Comparison of ENCODE assay signal across 25 cellular contexts in the genomic region with DNA sequence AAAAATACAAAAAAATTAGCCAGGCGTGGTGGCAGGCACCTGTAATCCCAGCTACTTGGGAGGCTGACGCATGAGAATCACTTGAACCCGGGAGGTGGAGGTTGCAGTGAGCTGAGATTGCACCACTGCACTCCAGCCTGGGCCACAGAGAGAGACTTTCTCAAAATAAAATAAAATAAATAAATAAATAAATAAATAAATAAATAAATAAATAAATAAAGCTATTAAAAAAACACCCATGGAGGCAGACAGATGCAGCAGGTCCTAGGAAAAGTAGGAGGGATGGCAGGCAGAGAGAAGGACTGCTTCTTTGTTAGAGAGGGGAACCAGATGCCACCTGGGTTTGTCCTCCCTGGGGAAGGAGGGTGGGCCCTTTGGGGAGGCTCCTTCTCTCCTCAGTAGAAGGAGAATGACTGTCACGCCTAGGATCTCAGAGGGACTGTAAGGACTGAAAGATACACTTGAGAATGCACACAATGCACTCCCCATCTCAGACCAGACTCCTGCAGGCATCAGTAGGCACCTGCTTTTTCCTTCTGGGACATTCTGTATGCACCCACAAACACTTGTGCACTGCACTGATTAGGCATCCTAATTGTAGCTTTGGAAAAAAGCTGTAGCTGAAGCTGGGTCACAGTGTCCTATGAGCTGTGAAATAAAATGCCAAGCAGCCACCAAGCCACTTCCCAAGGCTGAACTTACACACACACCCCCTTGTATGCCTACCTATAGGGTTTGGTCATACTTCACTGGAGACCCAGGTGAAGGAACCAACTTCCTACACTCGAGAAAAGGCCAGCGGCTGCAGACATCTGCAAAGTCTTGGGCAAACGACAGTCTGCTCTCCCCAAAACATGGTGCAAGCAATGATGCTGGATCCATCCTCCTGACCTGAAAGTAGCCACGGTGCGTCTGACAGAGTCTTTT. TPM values are rescaled to one million over a fixed set of nuclear protein-coding genes. Genes with fewer than 3 reads are reported as not detected.
A peak's percentile ranks its signal among the peaks of the same experiment; 100 is the strongest.
DNase-seq lines count a peak whose midpoint lies in the region; ATAC-seq and TF ChIP-seq lines count a peak whose summit lies in the region.
"Had no signal": no experiment of that assay in that cellular context is flagged by ENCODE, and none has a peak within 500 bp of the region (broad histone marks: within the 10 kb centered on the region; RNA-seq: fewer than 3 reads in every experiment).

No MANE protein-coding gene starts in this region.

- H3K27me3 Mint-ChIP-seq in endodermal cell (ENCODE audit: insufficient read depth) (no peaks in the 10 kb centered on the region), natural killer cell (ENCODE audit: low read depth in 2 of 2) (no peaks in the 10 kb centered on the region)
- no peaks in the 10 kb centered on the region for H3K27me3 Mint-ChIP-seq in activated T-helper 1 cell treated with anti-CD3 and anti-CD28 coated beads, Interleukin-12 subunit alpha, Interleukin-12 subunit beta, Interleukin-2, Interleukin-4 antibody, amounts not matched to agents 30 ng/mL and 10 ng/mL and 1 ng/mL, durations not matched to agents 14 hours and 24 hours and 36 hours (ENCODE audit: insufficient read depth)

- no peaks in the 10 kb centered on the region for H3K36me3 ChIP-seq in endodermal cell (ENCODE audit: control insufficient read depth, insufficient read depth, low read length)
- H3K36me3 ChIP-seq: gastrocnemius medialis, left lung, right lobe of liver, vagina had no signal

- H3K27ac ChIP-seq in right cardiac atrium (ENCODE audit: low read length) (no peak overlapping the region), endodermal cell (ENCODE audit: low read depth, low read length) (peak overlapping the region; percentile 10)
- H3K27ac ChIP-seq: gastrocnemius medialis, left lung, right lobe of liver, vagina had no signal

- H3K36me3 Mint-ChIP-seq in endodermal cell (ENCODE audit: low read depth), result no peaks in the 10 kb centered on the region
- no peaks in the 10 kb centered on the region for H3K36me3 Mint-ChIP-seq in natural killer cell
- peaks cover 1% of the 10 kb centered on the region for H3K36me3 Mint-ChIP-seq in activated T-helper 1 cell treated with anti-CD3 and anti-CD28 coated beads, Interleukin-12 subunit alpha, Interleukin-12 subunit beta, Interleukin-2, Interleukin-4 antibody, amounts not matched to agents 30 ng/mL and 10 ng/mL and 1 ng/mL, durations not matched to agents 14 hours and 24 hours and 36 hours (ENCODE audit: low read depth)

- no peak overlapping the region for H3K9ac ChIP-seq in endodermal cell (ENCODE audit: extremely low read depth, low read length, poor library complexity, severe bottlenecking)

- DNase-seq in Right ventricle myocardium inferior (ENCODE audit: missing footprints) (peak; percentile 3), right cardiac atrium (no peak), NCI-H2171 (lab: John Stamatoyannopoulos, UW) (peak; percentile 28), endodermal cell (no peak), natural killer cell (no peak), head of caudate nucleus (no peak)
- no peak for DNase-seq in activated T-helper 1 cell treated with anti-CD3 and anti-CD28 coated beads, Interleukin-12 subunit alpha, Interleukin-12 subunit beta, Interleukin-2, Interleukin-4 antibody, amounts not matched to agents 30 ng/mL and 10 ng/mL and 1 ng/mL, durations not matched to agents 14 hours and 24 hours and 36 hours (ENCODE audit: low spot score)
- DNase-seq: activated CD4-positive, alpha-beta T cell treated with anti-CD3 and anti-CD28 coated beads for 4 hours; activated CD8-positive, alpha-beta memory T cell treated with anti-CD3 and anti-CD28 coated beads for 24 hours; activated gamma-delta T cell; DMS79; gastrocnemius medialis; GF-D8; mesenchymal stem cell; NCI-H1105; NCI-H2029 treated with DMSO at 0.1 percent for 48 hours; NCI-H446; NCI-H774; right lobe of liver; stimulated activated CD4-positive, alpha-beta T cell treated with anti-CD3 and anti-CD28 coated beads, Interleukin-12 subunit alpha, Interleukin-12 subunit beta, amount 100 ng/mL, for 4 hours; stimulated activated CD4-positive, alpha-beta T cell treated with anti-CD3 and anti-CD28 coated beads, Interleukin-4, amount 100 ng/mL, for 1 hour had no signal

- H3K4me3 Mint-ChIP-seq in endodermal cell, result no peak overlapping the region
- H3K4me3 Mint-ChIP-seq in natural killer cell, result no peak overlapping the region
- H3K4me3 Mint-ChIP-seq in activated T-helper 1 cell treated with anti-CD3 and anti-CD28 coated beads, Interleukin-12 subunit alpha, Interleukin-12 subunit beta, Interleukin-2, Interleukin-4 antibody, amounts not matched to agents 30 ng/mL and 10 ng/mL and 1 ng/mL, durations not matched to agents 14 hours and 24 hours and 36 hours, result no peak overlapping the region
- H3K4me3 Mint-ChIP-seq: T-helper 2 cell treated with Interferon-gamma antibody and Interleukin-4, amounts not matched to agents 5 μg/mL and 100 μg/mL, for 36 hours had no signal

- H3K9me3 Mint-ChIP-seq in endodermal cell (no peaks in the 10 kb centered on the region), natural killer cell (no peaks in the 10 kb centered on the region)
- no peaks in the 10 kb centered on the region for H3K9me3 Mint-ChIP-seq in activated T-helper 1 cell treated with anti-CD3 and anti-CD28 coated beads, Interleukin-12 subunit alpha, Interleukin-12 subunit beta, Interleukin-2, Interleukin-4 antibody, amounts not matched to agents 30 ng/mL and 10 ng/mL and 1 ng/mL, durations not matched to agents 14 hours and 24 hours and 36 hours
- H3K9me3 Mint-ChIP-seq: T-helper 2 cell treated with Interferon-gamma antibody and Interleukin-4, amounts not matched to agents 5 μg/mL and 100 μg/mL, for 36 hours had no signal

- H3K4me1 Mint-ChIP-seq in endodermal cell (peaks cover 33% of the 10 kb centered on the region), natural killer cell (peaks cover 60 to 75% of the 10 kb centered on the region in 2 donors)
- peaks cover 80% of the 10 kb centered on the region for H3K4me1 Mint-ChIP-seq in activated T-helper 1 cell treated with anti-CD3 and anti-CD28 coated beads, Interleukin-12 subunit alpha, Interleukin-12 subunit beta, Interleukin-2, Interleukin-4 antibody, amounts not matched to agents 30 ng/mL and 10 ng/mL and 1 ng/mL, durations not matched to agents 14 hours and 24 hours and 36 hours (ENCODE audit: low read depth)

- 88% methylated on average over 9 of the region's 9 CpGs for WGBS in right cardiac atrium
- 90 to 96% methylated on average over 5 to 9 of the region's 9 CpGs for WGBS in endodermal cell (ENCODE audit: insufficient coverage in 1 of 2, insufficient read length in 1 of 2), 2 experiments

- H3K4me1 ChIP-seq in right cardiac atrium (ENCODE audit: control insufficient read depth, insufficient read depth, low read length) (peaks cover 33% of the 10 kb centered on the region), endodermal cell (ENCODE audit: control insufficient read depth, insufficient read depth, low read length) (peaks cover 19% of the 10 kb centered on the region)

- H3K9me3 ChIP-seq in right cardiac atrium (ENCODE audit: control insufficient read depth, low read length) (no peaks in the 10 kb centered on the region), endodermal cell (ENCODE audit: control insufficient read depth, low read length) (no peaks in the 10 kb centered on the region)
- H3K9me3 ChIP-seq: gastrocnemius medialis, left lung, right lobe of liver, vagina had no signal

- intact Hi-C loops in Right ventricle myocardium inferior (cut with DNase I), result loop anchor here (10.0 kb wide), 1 partner anchor 114 kb away; no protein-coding TSS in a partner anchor
- intact Hi-C loops in right cardiac atrium (cut with DNase I), result no loop called here
- intact Hi-C loops in natural killer cell (cut with micrococcal nuclease), result no loop called here
- intact Hi-C loops in head of caudate nucleus (cut with DNase I), result no loop called here
- intact Hi-C loops in activated T-helper 1 cell treated with anti-CD3 and anti-CD28 coated beads, Interleukin-12 subunit alpha, Interleukin-12 subunit beta, Interleukin-2, Interleukin-4 antibody, amounts not matched to agents 30 ng/mL and 10 ng/mL and 1 ng/mL, durations not matched to agents 14 hours and 24 hours and 36 hours (cut with micrococcal nuclease), result no loop called here

- TF ChIP-seq CTCF in endodermal cell (conservative IDR thresholded peaks at IDR 0.05), result no peak
- TF ChIP-seq CTCF in natural killer cell (IDR thresholded peaks at IDR 0.05), result no peak

- no peaks in the 10 kb centered on the region for H3K27me3 ChIP-seq in right cardiac atrium (ENCODE audit: control insufficient read depth, insufficient read depth)
- no peaks in the 10 kb centered on the region for H3K27me3 ChIP-seq in endodermal cell (ENCODE audit: control insufficient read depth, insufficient read depth, low read length, poor library complexity, severe bottlenecking)
- H3K27me3 ChIP-seq: gastrocnemius medialis, left lung, right lobe of liver, vagina had no signal

- H3K4me3 ChIP-seq in right cardiac atrium (ENCODE audit: low read length) (no peak overlapping the region), endodermal cell (ENCODE audit: low read length) (no peak overlapping the region)
- H3K4me3 ChIP-seq: gastrocnemius medialis, left lung, right lobe of liver, vagina had no signal

- H3K27ac Mint-ChIP-seq in endodermal cell, result no peak overlapping the region
- no peak overlapping the region for H3K27ac Mint-ChIP-seq in natural killer cell
- no peak overlapping the region for H3K27ac Mint-ChIP-seq in activated T-helper 1 cell treated with anti-CD3 and anti-CD28 coated beads, Interleukin-12 subunit alpha, Interleukin-12 subunit beta, Interleukin-2, Interleukin-4 antibody, amounts not matched to agents 30 ng/mL and 10 ng/mL and 1 ng/mL, durations not matched to agents 14 hours and 24 hours and 36 hours
- H3K27ac Mint-ChIP-seq: T-helper 2 cell treated with Interferon-gamma antibody and Interleukin-4, amounts not matched to agents 5 μg/mL and 100 μg/mL, for 36 hours had no signal

- no peak for ATAC-seq in Right ventricle myocardium inferior
- no peak for ATAC-seq in right cardiac atrium
- ATAC-seq in natural killer cell, result no peak
- no peak for ATAC-seq in GM18868 (IDR thresholded peaks at IDR 0.05; ENCODE audit: unreplicated experiment)
- ATAC-seq: gastrocnemius medialis, left lung, right lobe of liver had no signal

RNA-seq across cellular contexts. Expression of a gene that starts 18.9 kb away (rescaled TPM):
- 23.5 TPM for total RNA-seq in Right ventricle myocardium inferior
- 10 to 100 TPM; 21.0 to 26.6 (median 25.8) TPM for total RNA-seq in right cardiac atrium
- polyA plus RNA-seq in right cardiac atrium, result 21.3 TPM
- 10 to 100 TPM; 26.6 to 30.6 TPM for total RNA-seq in endodermal cell
- polyA plus RNA-seq in endodermal cell (2013, experiment 1 of 2), result 24.8 TPM
- 25.5 TPM for polyA plus RNA-seq in endodermal cell (2013, experiment 2 of 2)
- total RNA-seq in natural killer cell, result 10 to 100 TPM; 53.2 to 55.5 (median 54.2) TPM
- total RNA-seq in activated T-helper 1 cell treated with anti-CD3 and anti-CD28 coated beads, Interleukin-12 subunit alpha, Interleukin-12 subunit beta, Interleukin-2, Interleukin-4 antibody, amounts not matched to agents 30 ng/mL and 10 ng/mL and 1 ng/mL, durations not matched to agents 14 hours and 24 hours and 36 hours, result 60.4 and 61.7 TPM in 2 replicates

RNA-seq across cellular contexts. Expression of a gene that starts 36.9 kb away (rescaled TPM):
- 6.1 TPM for total RNA-seq in Right ventricle myocardium inferior
- 1 to 10 TPM; 5.3 to 6.1 (median 5.6) TPM for total RNA-seq in right cardiac atrium
- 4.5 TPM for polyA plus RNA-seq in right cardiac atrium
- total RNA-seq in endodermal cell, result 10 to 100 TPM; 10.8 to 11.8 TPM
- polyA plus RNA-seq in endodermal cell (2013, experiment 1 of 2), result 6.3 TPM
- polyA plus RNA-seq in endodermal cell (2013, experiment 2 of 2), result 7.2 TPM
- total RNA-seq in natural killer cell, result 10 to 100 TPM; 34.7 to 47.5 (median 47.3) TPM
- 14.0 and 14.9 TPM in 2 replicates for total RNA-seq in activated T-helper 1 cell treated with anti-CD3 and anti-CD28 coated beads, Interleukin-12 subunit alpha, Interleukin-12 subunit beta, Interleukin-2, Interleukin-4 antibody, amounts not matched to agents 30 ng/mL and 10 ng/mL and 1 ng/mL, durations not matched to agents 14 hours and 24 hours and 36 hours

RNA-seq across cellular contexts. Expression of a gene that starts 48.9 kb away (rescaled TPM):
- total RNA-seq in Right ventricle myocardium inferior (17.3 TPM), right cardiac atrium (10 to 100 TPM; 20.7 to 25.8 (median 20.9) TPM), endodermal cell (10 to 100 TPM; 69.5 to 71.5 TPM), natural killer cell (10 to 100 TPM; 46.5 to 70.8 (median 68.2) TPM)
- polyA plus RNA-seq in right cardiac atrium, result 15.6 TPM
- polyA plus RNA-seq in endodermal cell (2013, experiment 1 of 2), result 57.2 TPM
- polyA plus RNA-seq in endodermal cell (2013, experiment 2 of 2), result 47.1 TPM
- total RNA-seq in activated T-helper 1 cell treated with anti-CD3 and anti-CD28 coated beads, Interleukin-12 subunit alpha, Interleukin-12 subunit beta, Interleukin-2, Interleukin-4 antibody, amounts not matched to agents 30 ng/mL and 10 ng/mL and 1 ng/mL, durations not matched to agents 14 hours and 24 hours and 36 hours, result 84.3 and 92.0 TPM in 2 replicates

Comparison
In these comparisons a context has a peak if more than half of its experiments do, and no peak if none do; other contexts are left out.
1. DNase-seq: peak in Right ventricle myocardium inferior (single experiment) and NCI-H2171 (single experiment); none in right cardiac atrium (0 of 3), endodermal cell (single experiment), natural killer cell (single experiment), head of caudate nucleus (0 of 42) and activated T-helper 1 cell treated with anti-CD3 and anti-CD28 coated beads, Interleukin-12 subunit alpha, Interleukin-12 subunit beta, Interleukin-2, Interleukin-4 antibody, amounts not matched to agents 30 ng/mL and 10 ng/mL and 1 ng/mL, durations not matched to agents 14 hours and 24 hours and 36 hours (single experiment).